In the genomic region with DNA sequence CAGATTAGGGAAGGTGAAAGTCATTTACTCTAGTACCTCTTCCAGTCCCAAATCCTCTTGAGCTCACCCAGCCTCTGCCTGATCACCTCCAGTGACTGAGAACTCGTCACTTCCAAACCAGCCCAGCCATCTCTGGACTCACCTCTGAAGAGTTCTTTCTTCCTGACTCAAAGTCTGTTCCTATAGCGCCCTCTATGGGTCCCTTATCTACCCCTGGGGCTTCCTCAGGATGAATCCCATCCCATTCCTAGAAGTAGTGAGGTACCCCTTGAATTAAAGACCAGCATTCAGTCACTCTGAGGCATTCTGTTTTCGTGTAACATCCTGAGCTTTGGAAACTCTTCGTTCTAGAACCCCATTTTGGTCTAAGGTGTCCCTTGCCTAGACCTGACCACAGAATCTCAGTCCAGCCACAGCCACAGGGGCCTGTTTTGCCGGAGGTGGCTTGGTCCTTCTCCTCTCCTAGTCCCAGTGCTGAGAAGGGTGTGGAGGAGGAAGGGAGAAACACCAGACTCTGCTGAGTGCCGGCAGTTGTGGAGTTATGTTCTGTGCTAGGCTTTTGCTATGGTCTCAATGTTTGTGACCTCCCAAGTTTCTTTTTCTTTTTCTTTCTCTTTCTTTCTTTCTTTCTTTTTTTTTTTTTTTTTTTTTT, we compare ENCODE assay signal across 8 cellular contexts. TPM values are rescaled to one million over a fixed set of nuclear protein-coding genes. Genes with fewer than 3 reads are reported as not detected.
DNase-seq lines count a peak whose midpoint lies in the region; ATAC-seq and TF ChIP-seq lines count a peak whose summit lies in the region.

No MANE protein-coding gene starts in this region.

- no peak overlapping the region for H2AFZ ChIP-seq in osteoblast (ENCODE audit: low read length)

- intact Hi-C loops in left ventricle myocardium inferior (cut with micrococcal nuclease), result no loop called here
- intact Hi-C loops in left ventricle myocardium superior (cut with micrococcal nuclease), result no loop called here

- H3K27ac ChIP-seq in left ventricle myocardium inferior (replicated peaks), result no peak overlapping the region
- H3K27ac ChIP-seq in osteoblast (ENCODE audit: low read depth, low read length), result no peak overlapping the region

- TF ChIP-seq CTCF in left ventricle myocardium inferior (IDR thresholded peaks at IDR 0.05; ENCODE audit: borderline replicate concordance) (peak; percentile 34), osteoblast (IDR thresholded peaks at IDR 0.05; ENCODE audit: extremely low read depth, low read depth, low read length) (peak; percentile 76)

- no peak overlapping the region for H3K4me2 ChIP-seq in osteoblast (ENCODE audit: insufficient read depth, low read length)

- H3K4me1 ChIP-seq in left ventricle myocardium inferior (no peaks in the 10 kb centered on the region), osteoblast (ENCODE audit: insufficient read depth, low read length) (peaks cover 15% of the 10 kb centered on the region)

- no peaks in the 10 kb centered on the region for H3K9me3 ChIP-seq in left ventricle myocardium inferior (replicated peaks)
- no peaks in the 10 kb centered on the region for H3K9me3 ChIP-seq in osteoblast (ENCODE audit: low read depth, low read length)

- DNase-seq in left ventricle myocardium inferior, result no peak
- no peak for DNase-seq in left ventricle myocardium superior
- peak; percentile 84 to 89 for DNase-seq in NCI-H2081 (lab: John Stamatoyannopoulos, UW)
- DNase-seq in amniotic epithelial cell (ENCODE audit: low read depth), result peak; percentile 31
- DNase-seq in osteoblast (ENCODE audit: insufficient read length, low spot score, missing footprints), result peak; percentile 71

- H3K4me3 ChIP-seq in left ventricle myocardium inferior, result no peak overlapping the region
- no peak overlapping the region for H3K4me3 ChIP-seq in osteoblast (ENCODE audit: insufficient read depth, low read length)

- H3K36me3 ChIP-seq in left ventricle myocardium inferior (no peaks in the 10 kb centered on the region), osteoblast (ENCODE audit: insufficient read depth, low read length) (no peaks in the 10 kb centered on the region)

- H3K79me2 ChIP-seq in osteoblast (ENCODE audit: insufficient read depth, low read length), result no peaks in the 10 kb centered on the region

- no peaks in the 10 kb centered on the region for H4K20me1 ChIP-seq in osteoblast (ENCODE audit: insufficient read depth, low read length)

- peaks cover 97% of the 10 kb centered on the region for H3K27me3 ChIP-seq in left ventricle myocardium inferior (ENCODE audit: low read depth)
- peaks cover 17% of the 10 kb centered on the region for H3K27me3 ChIP-seq in osteoblast (ENCODE audit: insufficient read depth, low read length)

- ATAC-seq in left ventricle myocardium superior (no peak), HG03457 (IDR thresholded peaks at IDR 0.05; ENCODE audit: unreplicated experiment) (no peak), GM21515 (IDR thresholded peaks at IDR 0.05; ENCODE audit: unreplicated experiment) (no peak), HG03521 (IDR thresholded peaks at IDR 0.05; ENCODE audit: unreplicated experiment) (no peak)

RNA-seq across cellular contexts. Expression of gene SIX3, which starts 32.7 kb away (rescaled TPM):
- total RNA-seq in left ventricle myocardium inferior (not detected), left ventricle myocardium superior (not detected), osteoblast (not detected in 2 replicates)

RNA-seq across cellular contexts. Expression of gene SIX2, which starts 35.1 kb away (rescaled TPM):
- total RNA-seq in left ventricle myocardium inferior (0.91 TPM), left ventricle myocardium superior (0.40 TPM), osteoblast (14.8 and 15.9 TPM in 2 replicates)

Comparison
In these comparisons a context has a peak if more than half of its experiments do, and no peak if none do; other contexts are left out.
1. DNase-seq: peak in NCI-H2081 (2 of 2), amniotic epithelial cell (single experiment) and osteoblast (single experiment); none in left ventricle myocardium inferior (single experiment) and left ventricle myocardium superior (single experiment).